ENCODE assay signal across 11 cellular contexts in genomic region chr6:125066964-125067363, GRCh38.
DNase-seq lines count a peak whose midpoint lies in the region; ATAC-seq and TF ChIP-seq lines count a peak whose summit lies in the region.
"Had no signal": no experiment of that assay in that cellular context is flagged by ENCODE, and none has a peak within 500 bp of the region (broad histone marks: within the 10 kb centered on the region; RNA-seq: fewer than 3 reads in every experiment).

No MANE protein-coding gene starts in this region.

- 100% methylated on average over 3 of the region's 3 CpGs; no CpG with 5 or more reads in 1 of the 2 experiments for WGBS in IMR-90 (ENCODE audit: extremely low coverage in 2 of 2, insufficient read length in 1 of 2), 2 experiments
- WGBS in testis, 2 donors, result 87% methylated on average over 3 of the region's 3 CpGs
- no CpG with 5 or more reads among the region's 3 CpGs for WGBS in trophoblast cell (ENCODE audit: extremely low coverage, insufficient coverage, insufficient read length)

- H3K27me3 Mint-ChIP-seq in immature natural killer cell (ENCODE audit: low read depth in 3 of 3), result no peaks in the 10 kb centered on the region

- H3K23ac ChIP-seq in IMR-90 (ENCODE audit: low read depth, low read length), result no peak overlapping the region
- no peak overlapping the region for H3K23ac ChIP-seq in trophoblast cell (ENCODE audit: low read length)

- H2BK5ac ChIP-seq in IMR-90 (ENCODE audit: low read depth, low read length, poor library complexity, severe bottlenecking) (no peak overlapping the region), trophoblast cell (ENCODE audit: low read depth, low read length, poor library complexity) (no peak overlapping the region)

- H3K27ac ChIP-seq in IMR-90 (ENCODE audit: insufficient read depth, low read length), result no peak overlapping the region
- no peak overlapping the region for H3K27ac ChIP-seq in testis
- H3K27ac ChIP-seq in trophoblast cell (ENCODE audit: low read depth, low read length), result no peak overlapping the region
- H3K27ac ChIP-seq: coronary artery had no signal

- H4K8ac ChIP-seq in IMR-90 (ENCODE audit: low read depth in 2 of 2, low read length in 2 of 2) (no peak overlapping the region), trophoblast cell (ENCODE audit: low read depth, low read length) (no peak overlapping the region)

- H4K20me1 ChIP-seq in IMR-90 (ENCODE audit: insufficient read depth, low read length), result no peaks in the 10 kb centered on the region

- H3K79me1 ChIP-seq in IMR-90 (ENCODE audit: low read depth in 1 of 2, low read length in 2 of 2) (peaks cover 29 to 37% of the 10 kb centered on the region in 2 experiments), trophoblast cell (ENCODE audit: low read length) (no peaks in the 10 kb centered on the region)

- H3K4ac ChIP-seq in IMR-90 (ENCODE audit: low read depth, low read length) (no peak overlapping the region), trophoblast cell (ENCODE audit: low read depth, low read length) (no peak overlapping the region)

- H3K18ac ChIP-seq in IMR-90 (ENCODE audit: low read depth, low read length), result no peak overlapping the region
- no peak overlapping the region for H3K18ac ChIP-seq in trophoblast cell (ENCODE audit: low read length)

- H3K14ac ChIP-seq in IMR-90 (replicated peaks; ENCODE audit: low read depth, low read length) (0 out of 2 replicates have a peak overlapping the region, but pooled peaks have one; percentile 28), trophoblast cell (ENCODE audit: low read length) (no peak overlapping the region)

- BruUV-seq in IMR-90 (replicated peaks; lab: Mats Ljungman, UMichigan), result no TSS peak

- no peak for ATAC-seq in IMR-90 (ENCODE audit: low read depth)

- TF ChIP-seq POLR2A in IMR-90 (IDR thresholded peaks at IDR 0.05; ENCODE audit: low read depth, low read length) (no peak), testis (IDR thresholded peaks at IDR 0.05) (no peak)

- no peaks in the 10 kb centered on the region for H3K4me1 ChIP-seq in IMR-90 (ENCODE audit: control insufficient read depth, insufficient read depth, low read length)
- H3K4me1 ChIP-seq in testis, result no peaks in the 10 kb centered on the region
- H3K4me1 ChIP-seq in trophoblast cell (ENCODE audit: control insufficient read depth in 1 of 2, insufficient read depth in 2 of 2, low read length in 2 of 2), result peaks cover 2 to 7% of the 10 kb centered on the region in 2 experiments

- H3K4me2 ChIP-seq in IMR-90 (ENCODE audit: low read depth, low read length), result no peak overlapping the region
- no peak overlapping the region for H3K4me2 ChIP-seq in trophoblast cell (ENCODE audit: low read length)

- H3K4me3 Mint-ChIP-seq in immature natural killer cell, result no peak overlapping the region

- no peaks in the 10 kb centered on the region for H3K4me1 Mint-ChIP-seq in immature natural killer cell

- H3K36me3 Mint-ChIP-seq in immature natural killer cell, result no peaks in the 10 kb centered on the region

- TF ChIP-seq CTCF in IMR-90 (conservative IDR thresholded peaks at IDR 0.05; ENCODE audit: low read depth, low read length), result no peak
- no peak for TF ChIP-seq CTCF in testis (IDR thresholded peaks at IDR 0.05)

- H4K12ac ChIP-seq in trophoblast cell (ENCODE audit: low read depth, low read length), result no peak overlapping the region

- H4K91ac ChIP-seq in IMR-90 (ENCODE audit: insufficient read depth, low read depth, low read length) (no peak overlapping the region), trophoblast cell (ENCODE audit: low read depth, low read length) (no peak overlapping the region)

- no peak overlapping the region for H2BK20ac ChIP-seq in IMR-90 (ENCODE audit: low read depth, low read length)

- no peak overlapping the region for H4K5ac ChIP-seq in IMR-90 (ENCODE audit: low read depth, low read length)

- H2AK5ac ChIP-seq in IMR-90 (ENCODE audit: low read depth, low read length) (no peak overlapping the region), trophoblast cell (ENCODE audit: low read length) (no peak overlapping the region)

- H3K9me3 ChIP-seq in IMR-90 (ENCODE audit: control insufficient read depth, insufficient read depth, low read length) (no peaks in the 10 kb centered on the region), testis (no peaks in the 10 kb centered on the region), trophoblast cell (ENCODE audit: insufficient read depth, low read depth, low read length) (no peaks in the 10 kb centered on the region)

- no peak for TF ChIP-seq RAD21 in IMR-90 (IDR thresholded peaks at IDR 0.05; ENCODE audit: low read length)

- in situ Hi-C loops in IMR-90 (cut with MboI; ENCODE audit: low sequenced_read_pairs), result no loop called here

- DNase-seq in DMS79 (lab: John Stamatoyannopoulos, UW) (peak; percentile 71), IMR-90 (peak; percentile 30), UCSD-AML1 (lab: John Stamatoyannopoulos, UW; ENCODE audit: unreplicated experiment) (peak; percentile 19), immature natural killer cell (peak; percentile 59 to 68 (median 62)), testis (no peak), GM03348 (ENCODE audit: low spot score) (no peak), NCI-H1092 (lab: John Stamatoyannopoulos, UW) (no peak), trophoblast cell (no peak)
- DNase-seq: activated CD4-positive, alpha-beta T cell treated with anti-CD3 and anti-CD28 coated beads, Interleukin-2, amount 50 U/mL, for 4 hours; DMS53 had no signal

- CTCF ChIA-PET in IMR-90 (lab: Yijun Ruan, JAX), result interaction anchor here (0.9 kb wide), 1 partner anchor 29 kb away, joined by 3 read pairs; no protein-coding TSS in a partner anchor

- H3K56ac ChIP-seq in IMR-90 (ENCODE audit: extremely low read depth, insufficient read depth, low read length), result no peak overlapping the region

- no peak overlapping the region for H2AK9ac ChIP-seq in IMR-90 (replicated peaks; ENCODE audit: low read depth, low read length, poor library complexity)

- H3K9me1 ChIP-seq in IMR-90 (ENCODE audit: insufficient read depth, low read length), result peaks cover 8% of the 10 kb centered on the region; the same call in 1 of the 2 replicates

- H3K9ac ChIP-seq in IMR-90 (ENCODE audit: low read depth, low read length) (no peak overlapping the region), trophoblast cell (ENCODE audit: low read length) (no peak overlapping the region)

- POLR2A ChIA-PET in IMR-90 (lab: Charles Lee; ENCODE audit: unreplicated experiment), result no interaction called here

- H3K36me3 ChIP-seq in IMR-90 (ENCODE audit: control insufficient read depth, insufficient read depth, low read length), result peaks cover 9% of the 10 kb centered on the region
- H3K36me3 ChIP-seq in testis (ENCODE audit: low read depth, missing control alignments), result no peaks in the 10 kb centered on the region
- no peaks in the 10 kb centered on the region for H3K36me3 ChIP-seq in trophoblast cell (ENCODE audit: control insufficient read depth in 1 of 2, insufficient read depth in 2 of 2, low read length in 2 of 2)

- no peak overlapping the region for H3K27ac Mint-ChIP-seq in immature natural killer cell

- intact Hi-C loops in IMR-90 (cut with micrococcal nuclease) (no loop called here), testis (cut with DNase I; ENCODE audit: low total_unique reads) (no loop called here)

- H3K4me3 ChIP-seq in IMR-90 (ENCODE audit: insufficient read depth, low read depth, low read length) (no peak overlapping the region), testis (no peak overlapping the region), trophoblast cell (ENCODE audit: low read depth, low read length) (no peak overlapping the region)
- H3K4me3 ChIP-seq: coronary artery had no signal

- H2AFZ ChIP-seq in IMR-90 (replicated peaks; ENCODE audit: low read length, poor library complexity), result no peak overlapping the region
- no peak overlapping the region for H2AFZ ChIP-seq in trophoblast cell (ENCODE audit: insufficient read depth, low read length, poor library complexity)

- H2BK120ac ChIP-seq in IMR-90 (ENCODE audit: low read depth, low read length), result no peak overlapping the region
- H2BK120ac ChIP-seq in trophoblast cell (ENCODE audit: insufficient read depth, low read length, poor library complexity), result no peak overlapping the region

- H3K9me3 Mint-ChIP-seq in immature natural killer cell, result no peaks in the 10 kb centered on the region

- no peak overlapping the region for H2BK15ac ChIP-seq in IMR-90 (ENCODE audit: low read depth, low read length)

- H3K79me2 ChIP-seq in trophoblast cell (ENCODE audit: control insufficient read depth, insufficient read depth, low read length, poor library complexity), result peaks cover 2% of the 10 kb centered on the region

- dilution Hi-C loops in IMR-90 (cut with HindIII; ENCODE audit: low sequenced_read_pairs, unreplicated experiment), result no loop called here

- H3K27me3 ChIP-seq in IMR-90 (ENCODE audit: control insufficient read depth, insufficient read depth, low read length), result no peaks in the 10 kb centered on the region
- H3K27me3 ChIP-seq in testis, result no peaks in the 10 kb centered on the region
- H3K27me3 ChIP-seq in trophoblast cell (ENCODE audit: insufficient read depth, low read length), result no peaks in the 10 kb centered on the region

- no peak overlapping the region for H2BK12ac ChIP-seq in trophoblast cell (ENCODE audit: low read length)

TF ChIP-seq in IMR-90, 13 proteins besides CTCF, POLR2A, EP300 and RAD21 (continues in another document):
- TF ChIP-seq SMC3 (IDR thresholded peaks at IDR 0.05; ENCODE audit: low read depth, low read length) (no peak), RCOR1 (IDR thresholded peaks at IDR 0.05; ENCODE audit: insufficient replicate concordance, low read length) (no peak), CHD1 (IDR thresholded peaks at IDR 0.05; ENCODE audit: low read depth, low read length) (no peak), MAFK (IDR thresholded peaks at IDR 0.05; ENCODE audit: low read depth, low read length) (no peak), ELK1 (IDR thresholded peaks at IDR 0.05; ENCODE audit: borderline replicate concordance, low read depth, low read length) (no peak), MXI1 (IDR thresholded peaks at IDR 0.05; ENCODE audit: borderline replicate concordance, low read depth, low read length) (no peak), RFX5 (IDR thresholded peaks at IDR 0.05; ENCODE audit: low read depth, low read length) (no peak)

Comparison
In these comparisons a context has a peak if more than half of its experiments do, and no peak if none do; other contexts are left out.
1. DNase-seq: peak in DMS79 (single experiment), IMR-90 (single experiment), UCSD-AML1 (single experiment) and immature natural killer cell (3 of 3); none in testis (single experiment), GM03348 (single experiment), NCI-H1092 (single experiment) and trophoblast cell (0 of 2).